In genomic region chr1:206856674-206857464, GRCh38 we compare ENCODE assay signal across 13 cellular contexts. TPM values are rescaled to one million over a fixed set of nuclear protein-coding genes. Genes with fewer than 3 reads are reported as not detected.
DNase-seq lines count a peak whose midpoint lies in the region; ATAC-seq and TF ChIP-seq lines count a peak whose summit lies in the region.
"Had no signal": no experiment of that assay in that cellular context is flagged by ENCODE, and none has a peak within 500 bp of the region (broad histone marks: within the 10 kb centered on the region; RNA-seq: fewer than 3 reads in every experiment).

No MANE protein-coding gene starts in this region.

- no peaks in the 10 kb centered on the region for H4K20me1 ChIP-seq in hepatocyte (ENCODE audit: insufficient read depth, poor library complexity, severe bottlenecking)

- H3K4me1 ChIP-seq in hepatocyte (ENCODE audit: insufficient read depth) (no peaks in the 10 kb centered on the region), Peyer's patch (no peaks in the 10 kb centered on the region)
- H3K4me1 ChIP-seq: tibial artery had no signal

- H3K4me3 ChIP-seq in hepatocyte (no peak overlapping the region), Peyer's patch (no peak overlapping the region)
- H3K4me3 ChIP-seq: tibial artery had no signal

- H3K4me3 Mint-ChIP-seq in CD14-positive monocyte, result peak overlapping the region in 1 of 2 donors; percentile 19
- no peak overlapping the region for H3K4me3 Mint-ChIP-seq in T-cell

- H3K4me1 Mint-ChIP-seq in CD14-positive monocyte (peaks cover 18% of the 10 kb centered on the region), T-cell (peaks cover 7 to 16% (median 14%) of the 10 kb centered on the region in 3 donors)

- WGBS in hepatocyte (ENCODE audit: low lambda C conversion rate, missing lambda C conversion rate), result 89% methylated on average over 5 of the region's 5 CpGs

- intact Hi-C loops in CD14-positive monocyte (cut with micrococcal nuclease), result no loop called here

- no peak overlapping the region for H3K4me2 ChIP-seq in hepatocyte

- peaks cover 8 to 14% (median 12%) of the 10 kb centered on the region in 3 donors for H3K27me3 Mint-ChIP-seq in CD14-positive monocyte (ENCODE audit: low read depth in 3 of 3)
- H3K27me3 Mint-ChIP-seq in T-cell, result peaks cover 0 to 3% of the 10 kb centered on the region in 2 donors

- no peak for DNase-seq in CD14-positive monocyte (ENCODE audit: low spot score)
- no peak for DNase-seq in GM13977 (ENCODE audit: low spot score)
- DNase-seq in T-cell, result peak in 7 of 34 experiments; percentile 7 to 27 (median 12)
- DNase-seq in hepatocyte (ENCODE audit: low spot score), result no peak
- DNase-seq in HK-2 (ENCODE audit: unreplicated experiment), result no peak
- no peak for DNase-seq in Peyer's patch
- DNase-seq in stimulated activated naive CD4-positive, alpha-beta T cell treated with Interleukin-2 at 50 U/mL for 16 hours (lab: John Stamatoyannopoulos, UW), result no peak
- DNase-seq: effector memory CD4-positive, alpha-beta T cell; GOT3; tibial artery had no signal

- TF ChIP-seq POLR2A in Peyer's patch (IDR thresholded peaks at IDR 0.05), result no peak

- no peak overlapping the region for H2AFZ ChIP-seq in hepatocyte

- in situ Hi-C loops in GM13977 (cut with MboI; ENCODE audit: low pct_unique_long_range_greater_than_20kb, low sequenced_read_pairs, unreplicated experiment), result no loop called here

- H3K36me3 Mint-ChIP-seq in CD14-positive monocyte, result no peaks in the 10 kb centered on the region
- H3K36me3 Mint-ChIP-seq in T-cell, result no peaks in the 10 kb centered on the region

- H3K27me3 ChIP-seq in hepatocyte (peaks cover 10% of the 10 kb centered on the region), Peyer's patch (no peaks in the 10 kb centered on the region)

- no peaks in the 10 kb centered on the region for H3K9me3 ChIP-seq in hepatocyte (ENCODE audit: low read depth)
- no peaks in the 10 kb centered on the region for H3K9me3 ChIP-seq in Peyer's patch

- H3K27ac ChIP-seq in hepatocyte, result no peak overlapping the region
- no peak overlapping the region for H3K27ac ChIP-seq in Peyer's patch
- H3K27ac ChIP-seq: tibial artery had no signal

- H3K27ac Mint-ChIP-seq in CD14-positive monocyte (peak overlapping the region in 2 of 7 donors; percentile 48 to 51), T-cell (no peak overlapping the region)

- no peaks in the 10 kb centered on the region for H3K9me2 ChIP-seq in hepatocyte (replicated peaks; ENCODE audit: insufficient read depth)

- TF ChIP-seq CTCF in CD14-positive monocyte (IDR thresholded peaks at IDR 0.05) (peak; percentile 20), GM13977 (IDR thresholded peaks at IDR 0.05; ENCODE audit: extremely low read depth, insufficient read depth, missing control alignments) (peak; percentile 35), hepatocyte (IDR thresholded peaks at IDR 0.05; ENCODE audit: poor library complexity) (peak; percentile 13), Peyer's patch (IDR thresholded peaks at IDR 0.05) (peak in 3 of 6 experiments; percentile 26 to 32 (median 31))

- CTCF ChIA-PET in T-cell (lab: Charles Lee), result interaction anchor here (0.7 to 1.7 kb wide), 3 partner anchors 56 to 193 kb away, joined by 3 to 5 read pairs (median 3); no protein-coding TSS in a partner anchor

- POLR2A ChIA-PET in T-cell (lab: Charles Lee), result no interaction called here

- ATAC-seq in T-cell (replicated peaks in 1 of 4), result peak in 3 of 4 experiments; percentile 56 to 63 (median 63)
- no peak for ATAC-seq in HG02610 (IDR thresholded peaks at IDR 0.05; ENCODE audit: unreplicated experiment)

- H3K36me3 ChIP-seq in hepatocyte (replicated peaks; ENCODE audit: insufficient read depth, low read depth) (no peaks in the 10 kb centered on the region), Peyer's patch (no peaks in the 10 kb centered on the region)
- H3K36me3 ChIP-seq: tibial artery had no signal

- no peaks in the 10 kb centered on the region for H3K79me2 ChIP-seq in hepatocyte

- H3K9me3 Mint-ChIP-seq in CD14-positive monocyte, result peaks cover 0 to 8% (median 1%) of the 10 kb centered on the region in 7 donors
- peaks cover 0 to 10% (median 6%) of the 10 kb centered on the region in 3 donors for H3K9me3 Mint-ChIP-seq in T-cell

RNA-seq across cellular contexts. Expression of gene IL20, which starts 8.6 kb away (rescaled TPM):
- polyA plus RNA-seq in CD14-positive monocyte, result not detected
- total RNA-seq in T-cell, result not detected
- total RNA-seq in hepatocyte, result not detected in 2 replicates
- not detected in 2 replicates for polyA plus RNA-seq in hepatocyte
- total RNA-seq in Peyer's patch, result not detected
- total RNA-seq: HT1080, lower leg skin had no signal

RNA-seq across cellular contexts. Expression of gene IL24, which starts 40.4 kb away (rescaled TPM):
- polyA plus RNA-seq in CD14-positive monocyte, result not detected
- under 1 TPM in 2 of 5 donors, not detected in 3; 0.18 to 0.22 TPM for total RNA-seq in T-cell
- total RNA-seq in hepatocyte, result 0.12 TPM in 1 of 2 replicates, not detected in the other
- polyA plus RNA-seq in hepatocyte, result 1.3 TPM in 1 of 2 replicates, not detected in the other
- total RNA-seq in Peyer's patch, result not detected
- total RNA-seq: lower leg skin had no signal
